In the genomic region with DNA sequence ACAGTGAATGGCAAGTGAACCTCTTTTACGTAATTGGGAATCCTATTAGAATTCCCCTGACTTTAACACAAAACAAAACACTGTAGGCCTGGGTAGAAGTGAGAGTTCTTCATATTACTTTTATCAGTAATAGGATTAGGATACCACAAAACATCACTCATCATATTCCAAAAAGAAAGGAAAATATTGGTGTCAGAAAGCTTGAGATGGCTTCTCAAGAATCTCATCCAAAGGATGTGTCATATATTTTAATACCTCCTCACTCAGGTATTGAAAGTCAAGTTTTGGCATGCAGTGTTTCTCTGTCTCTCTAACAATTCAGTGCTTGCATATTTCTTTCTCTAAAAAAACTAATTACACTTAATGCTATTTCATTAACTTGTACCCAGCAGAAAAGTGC, we compare ENCODE assay signal across 25 cellular contexts.
"Had no signal": no experiment of that assay in that cellular context is flagged by ENCODE, and none has a peak within 500 bp of the region (broad histone marks: within the 10 kb centered on the region; RNA-seq: fewer than 3 reads in every experiment).

No MANE protein-coding gene starts in this region.

- ATAC-seq: activated CD8-positive, alpha-beta T cell treated with anti-CD3 and anti-CD28 coated beads, Interleukin-2, amount 10 ng/mL, durations not matched to agents 7 days and 5 days; left ventricle myocardium superior; right cardiac atrium; stimulated activated naive CD8-positive, alpha-beta T cell treated with anti-CD3 and anti-CD28 coated beads, Interleukin-15, Interleukin-2, amounts not matched to agents 100 U/mL and 50 U/mL, for 24 hours; T-cell; upper lobe of right lung had no signal

- DNase-seq: activated CD4-positive, alpha-beta T cell treated with anti-CD3 and anti-CD28 coated beads, Interleukin-2, amount 10 ng/mL, durations not matched to agents 7 days and 5 days; activated CD4-positive, CD25-positive, alpha-beta regulatory T cell treated with anti-CD3 and anti-CD28 coated beads, Interleukin-2, amount 50 U/mL, for 72 hours; activated CD8-positive, alpha-beta T cell treated with anti-CD3 and anti-CD28 coated beads, Interleukin-2, amount 10 ng/mL, durations not matched to agents 7 days and 5 days; activated naive CD4-positive, alpha-beta T cell; adrenal gland; effector CD4-positive, alpha-beta T cell; glutamatergic neuron; immature natural killer cell; nephron progenitor cell; right cardiac atrium; stimulated activated CD4-positive, alpha-beta T cell treated with anti-CD3 and anti-CD28 coated beads, Interleukin-12 subunit alpha, Interleukin-12 subunit beta, amount 100 ng/mL, for 4 hours; stimulated activated CD4-positive, alpha-beta T cell treated with anti-CD3 and anti-CD28 coated beads, Interleukin-4, amount 100 ng/mL, for 4 hours; stimulated activated naive CD8-positive, alpha-beta T cell treated with anti-CD3 and anti-CD28 coated beads, Interleukin-15, Interleukin-2, amounts not matched to agents 100 U/mL and 50 U/mL, for 24 hours; substantia nigra; T-cell; thyroid gland; upper lobe of right lung; WERI-Rb-1 had no signal

- FAIRE-seq: endometrium, frontal cortex, TTC549 had no signal

- H2AFZ ChIP-seq: hepatocyte, parathyroid adenoma had no signal

- H3K27ac ChIP-seq: adrenal gland, ascending aorta, hepatocyte, parathyroid adenoma, thyroid gland, upper lobe of right lung, WERI-Rb-1 had no signal

- H3K27me3 ChIP-seq: adrenal gland, ascending aorta, hepatocyte, thyroid gland, upper lobe of right lung had no signal

- H3K4me1 ChIP-seq: thyroid gland had no signal

- H3K36me3 ChIP-seq: adrenal gland, ascending aorta, thyroid gland, upper lobe of right lung, WERI-Rb-1 had no signal

- H3K4me3 ChIP-seq: adrenal gland, ascending aorta, hepatocyte, thyroid gland, upper lobe of right lung had no signal

- H3K4me2 ChIP-seq: hepatocyte had no signal

- H3K9me3 ChIP-seq: adrenal gland, ascending aorta, thyroid gland, upper lobe of right lung had no signal

- H3K79me2 ChIP-seq: hepatocyte, parathyroid adenoma had no signal

- H3K9ac ChIP-seq: parathyroid adenoma had no signal
